In genomic region chr5:32645246-32645645, GRCh38 we compare ENCODE assay signal across 28 cellular contexts. TPM values are rescaled to one million over a fixed set of nuclear protein-coding genes. Genes with fewer than 3 reads are reported as not detected.
DNase-seq lines count a peak whose midpoint lies in the region; ATAC-seq, FAIRE-seq and TF ChIP-seq lines count a peak whose summit lies in the region.
"Had no signal": no experiment of that assay in that cellular context is flagged by ENCODE, and none has a peak within 500 bp of the region (broad histone marks: within the 10 kb centered on the region; RNA-seq: fewer than 3 reads in every experiment).

No MANE protein-coding gene starts in this region.

- DNase-seq in EL = peak; percentile 13
- DNase-seq in H4 (ENCODE audit: low spot score) = peak; percentile 20
- DNase-seq in GM12878 (ENCODE audit: low read depth, low spot score) = no peak
- DNase-seq in osteoblast (ENCODE audit: insufficient read length, low spot score, missing footprints) = no peak
- no peak for DNase-seq in hepatocyte (ENCODE audit: low spot score)
- no peak for DNase-seq in C1 segment of cervical spinal cord (lab: John Stamatoyannopoulos, UW)
- DNase-seq in NCI-H2107 treated with DMSO at 0.1 percent for 48 hours (lab: John Stamatoyannopoulos, UW; ENCODE audit: unreplicated experiment) = no peak
- DNase-seq: ACHN; activated CD4-positive, alpha-beta T cell treated with anti-CD3 and anti-CD28 coated beads, Interleukin-2, amount 50 U/mL, for 48 hours; activated effector memory CD4-positive, alpha-beta T cell treated with anti-CD3 and anti-CD28 coated beads, Interleukin-2, amount 50 U/mL, for 16 hours; activated naive CD8-positive, alpha-beta T cell treated with anti-CD3 and anti-CD28 coated beads, Interleukin-2, amount 50 U/mL, for 24 hours; COR-L47; DMS53; left ventricle myocardium inferior; midbrain; NCI-H1105 treated with DMSO at 0.1 percent for 48 hours; NCI-H2029; NCI-H69; Peyer's patch; SIG-M5; SW 1271; T-helper 9 cell had no signal

- TF ChIP-seq CTCF in GM12878 (IDR thresholded peaks at IDR 0.05 in 2 of 3, conservative IDR thresholded peaks at IDR 0.05 in 1 of 3; ENCODE audit: control insufficient read depth in 2 of 3, extremely low read depth in 1 of 3, insufficient read depth in 1 of 3, low read depth in 3 of 3, low read length in 3 of 3) (no peak), osteoblast (IDR thresholded peaks at IDR 0.05; ENCODE audit: extremely low read depth, low read depth, low read length) (no peak), hepatocyte (IDR thresholded peaks at IDR 0.05; ENCODE audit: poor library complexity) (no peak)

- WGBS in GM12878 (ENCODE audit: insufficient coverage, insufficient replicate concordance, low lambda C conversion rate, missing lambda C conversion rate) = 1% methylated on average over 5 of the region's 5 CpGs
- WGBS in hepatocyte (ENCODE audit: low lambda C conversion rate, missing lambda C conversion rate) = 89% methylated on average over 5 of the region's 5 CpGs

- RAD21 ChIA-PET in GM12878 (lab: Charles Lee; ENCODE audit: unreplicated experiment) = no interaction called here

- FAIRE-seq in GM12878 (lab: Jason Lieb, UNC) = no peak
- FAIRE-seq: islet of Langerhans had no signal

- H3K9me2 ChIP-seq in hepatocyte (replicated peaks; ENCODE audit: insufficient read depth) = no peaks in the 10 kb centered on the region

- H3K36me3 ChIP-seq in GM12878 (ENCODE audit: control insufficient read depth in 2 of 2, insufficient read depth in 2 of 2, low read length in 1 of 2) (no peaks in the 10 kb centered on the region), osteoblast (ENCODE audit: insufficient read depth, low read length) (no peaks in the 10 kb centered on the region), hepatocyte (replicated peaks; ENCODE audit: insufficient read depth, low read depth) (no peaks in the 10 kb centered on the region)
- H3K36me3 ChIP-seq: BLaER1, left ventricle myocardium inferior, Peyer's patch had no signal

- BruUV-seq in GM12878 (replicated peaks; lab: Mats Ljungman, UMichigan) = no TSS peak

- intact Hi-C loops in GM12878 (cut with micrococcal nuclease; ENCODE audit: unreplicated experiment) = no loop called here

- H3K4me2 ChIP-seq in GM12878 (ENCODE audit: control insufficient read depth, insufficient read depth) = no peak overlapping the region
- H3K4me2 ChIP-seq in osteoblast (ENCODE audit: insufficient read depth, low read length) = no peak overlapping the region
- H3K4me2 ChIP-seq in hepatocyte = no peak overlapping the region
- H3K4me2 ChIP-seq: BLaER1 had no signal

- H3K79me2 ChIP-seq in GM12878 (ENCODE audit: control insufficient read depth, insufficient read depth, low read length) (no peaks in the 10 kb centered on the region), osteoblast (ENCODE audit: insufficient read depth, low read length) (no peaks in the 10 kb centered on the region), hepatocyte (no peaks in the 10 kb centered on the region)

- CTCF ChIA-PET in GM12878 (lab: Yijun Ruan, JAX) = no interaction called here

- POLR2A ChIA-PET in GM12878 (lab: Charles Lee) = no interaction called here

- in situ Hi-C loops in GM12878 (cut with MboI) = no loop called here

- H2AFZ ChIP-seq in GM12878 (ENCODE audit: control insufficient read depth, low read depth, low read length) (no peak overlapping the region), osteoblast (ENCODE audit: low read length) (no peak overlapping the region), hepatocyte (no peak overlapping the region)

- H3K9me3 ChIP-seq in GM12878 (replicated peaks; ENCODE audit: control insufficient read depth, insufficient read depth, low read length) = no peaks in the 10 kb centered on the region
- no peaks in the 10 kb centered on the region for H3K9me3 ChIP-seq in osteoblast (ENCODE audit: low read depth, low read length)
- H3K9me3 ChIP-seq in hepatocyte (ENCODE audit: low read depth) = no peaks in the 10 kb centered on the region
- H3K9me3 ChIP-seq: BLaER1, left ventricle myocardium inferior, Peyer's patch had no signal

- H4K20me1 ChIP-seq in GM12878 (ENCODE audit: control insufficient read depth, insufficient read depth) (no peaks in the 10 kb centered on the region), osteoblast (ENCODE audit: insufficient read depth, low read length) (no peaks in the 10 kb centered on the region), hepatocyte (ENCODE audit: insufficient read depth, poor library complexity, severe bottlenecking) (no peaks in the 10 kb centered on the region)
- H4K20me1 ChIP-seq: BLaER1 had no signal

- no peaks in the 10 kb centered on the region for H3K4me1 ChIP-seq in GM12878 (ENCODE audit: control insufficient read depth, insufficient read depth, low read length)
- H3K4me1 ChIP-seq in osteoblast (ENCODE audit: insufficient read depth, low read length) = peaks cover 23% of the 10 kb centered on the region
- peaks cover 4% of the 10 kb centered on the region for H3K4me1 ChIP-seq in hepatocyte (ENCODE audit: insufficient read depth)
- H3K4me1 ChIP-seq: BLaER1, left ventricle myocardium inferior, Peyer's patch had no signal

- no peak for TF ChIP-seq EP300 in GM12878 (IDR thresholded peaks at IDR 0.05; ENCODE audit: borderline replicate concordance in 1 of 2, control insufficient read depth in 1 of 2, low read depth in 2 of 2, low read length in 2 of 2)

- H3K4me3 ChIP-seq in GM12878 = no peak overlapping the region
- no peak overlapping the region for H3K4me3 ChIP-seq in osteoblast (ENCODE audit: insufficient read depth, low read length)
- no peak overlapping the region for H3K4me3 ChIP-seq in hepatocyte
- H3K4me3 ChIP-seq: BLaER1, left ventricle myocardium inferior, Peyer's patch, skin epidermis had no signal

- SMC1A ChIA-PET in GM12878 (lab: Charles Lee; ENCODE audit: uncharacterized antibody, unreplicated experiment) = interaction anchor here (1.0 kb wide), 1 partner anchor 56 kb away, joined by 3 read pairs; no protein-coding TSS in a partner anchor

- no peak for TF ChIP-seq RAD21 in GM12878 (IDR thresholded peaks at IDR 0.05; ENCODE audit: insufficient read depth, low read depth, low read length)

- no peak overlapping the region for H3K9ac ChIP-seq in GM12878 (ENCODE audit: control insufficient read depth, insufficient read depth, low read length)
- H3K9ac ChIP-seq: BLaER1 had no signal

- no peak for TF ChIP-seq POLR2A in GM12878 (IDR thresholded peaks at IDR 0.05; ENCODE audit: low read depth, low read length)

- ATAC-seq in GM12878 = peak; percentile 80
- no peak for ATAC-seq in esophagus mucosa
- ATAC-seq: activated naive CD8-positive, alpha-beta T cell treated with anti-CD3 and anti-CD28 coated beads, Interleukin-2, amount 50 U/mL, for 24 hours; natural killer cell treated with Interleukin-12 subunit alpha and Interleukin-12 subunit beta and Interleukin-15 and Interleukin-18, amount 100 ng/mL, for 72 hours; WTC11 had no signal

- no peak overlapping the region for H3K27ac ChIP-seq in GM12878 (ENCODE audit: control insufficient read depth, insufficient read depth)
- peak overlapping the region; percentile 38 for H3K27ac ChIP-seq in osteoblast (ENCODE audit: low read depth, low read length)
- no peak overlapping the region for H3K27ac ChIP-seq in hepatocyte
- H3K27ac ChIP-seq: BLaER1, left ventricle myocardium inferior, Peyer's patch, skin epidermis had no signal

- H3K27me3 ChIP-seq in GM12878 (replicated peaks in 1 of 2; ENCODE audit: control insufficient read depth in 2 of 2, insufficient read depth in 2 of 2, low read length in 1 of 2) (no peaks in the 10 kb centered on the region), osteoblast (ENCODE audit: insufficient read depth, low read length) (no peaks in the 10 kb centered on the region), hepatocyte (no peaks in the 10 kb centered on the region)
- H3K27me3 ChIP-seq: BLaER1, Peyer's patch had no signal

TF ChIP-seq in GM12878, 131 proteins besides CTCF, POLR2A, EP300 and RAD21 (continues in another document):
- TF ChIP-seq ZBED1 (IDR thresholded peaks at IDR 0.05; ENCODE audit: borderline replicate concordance) = peak; percentile 34; the same call in 1 of the 2 replicates
- TF ChIP-seq ELK1 (IDR thresholded peaks at IDR 0.05; ENCODE audit: low read depth, low read length) = no peak

RNA-seq across cellular contexts. Expression of gene SUB1, which starts 59.9 kb away (rescaled TPM):
- 536 and 602 TPM in 2 replicates for total RNA-seq in H4 (2014; rRNA removed; shearing (Covaris generic))
- total RNA-seq in GM12878 (2013; cell fraction: nucleolus; rRNA removed) = 242 and 247 TPM in 2 replicates
- total RNA-seq in GM12878 (2014; rRNA removed) (468 and 620 TPM in 2 replicates), GM12878 (2014; rRNA removed; fragmentation: Illumina TruSeq; extraction: Trizol) (1,079 and 1,213 TPM in 2 replicates), GM12878 (2021) (790 and 824 TPM in 2 replicates), osteoblast (101 and 115 TPM in 2 replicates), hepatocyte (340 and 347 TPM in 2 replicates), esophagus mucosa (188 TPM)
- 219 TPM for polyA plus RNA-seq in GM12878 (2011; ENCODE audit: low read depth)
- polyA plus RNA-seq in GM12878 (2011; rRNA removed) (1,077 and 2,276 TPM in 2 replicates), GM12878 (2014; fragmentation: Illumina TruSeq; extraction: Trizol) (871 and 973 TPM in 2 replicates), GM12878 (2014; fragmentation: Nextera tagmentation; extraction: Ambion mirVana) (1,000 to 10,000 TPM; 1,885 to 2,316 TPM), GM12878 (2014; rRNA removed) (789 and 1,035 TPM in 2 replicates), GM12878 (2016; fragmentation: Nextera tagmentation; extraction: Ambion mirVana) (1,000 to 10,000 TPM; 2,588 to 2,785 TPM), hepatocyte (394 and 419 TPM in 2 replicates)
- 139 and 199 TPM in 2 replicates for polyA plus RNA-seq in GM12878 (2011; cell fraction: cytosol; rRNA removed)
- 177 and 416 TPM in 2 replicates for polyA plus RNA-seq in GM12878 (2011; cell fraction: nucleus; rRNA removed)
- polyA plus RNA-seq in GM12878 (2012) = 596 and 637 TPM in 2 replicates
- polyA minus RNA-seq in GM12878 (2011; rRNA and poly(A)+ RNA removed) = 84.2 and 91.5 TPM in 2 replicates
- polyA minus RNA-seq in GM12878 (2011; cell fraction: cytosol; rRNA and poly(A)+ RNA removed) = 42.5 and 72.6 TPM in 2 replicates
- polyA minus RNA-seq in GM12878 (2011; cell fraction: nucleus; rRNA and poly(A)+ RNA removed) = 133 and 270 TPM in 2 replicates

Comparison
In these comparisons a context has a peak if more than half of its experiments do, and no peak if none do; other contexts are left out.
1. DNase-seq: peak in EL (single experiment) and H4 (single experiment); none in GM12878 (single experiment), osteoblast (single experiment), hepatocyte (single experiment), C1 segment of cervical spinal cord (0 of 14) and NCI-H2107 treated with DMSO at 0.1 percent for 48 hours (single experiment).